ENCODE assay signal across 8 cellular contexts in the genomic region with DNA sequence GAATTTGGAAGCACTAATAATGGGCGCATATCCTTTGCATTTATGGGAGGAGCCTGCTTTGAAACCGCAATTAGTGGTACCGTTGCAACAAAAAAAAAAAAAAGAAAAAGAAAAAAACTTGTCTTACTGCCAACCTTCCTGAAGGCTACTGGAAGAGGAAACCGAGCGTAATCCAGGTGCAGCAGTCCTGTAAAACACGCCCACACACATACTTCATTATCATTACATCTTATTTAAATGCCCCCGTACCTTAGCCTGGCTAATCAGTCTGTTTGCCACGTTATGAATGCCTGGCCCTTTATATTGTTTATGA. TPM values are rescaled to one million over a fixed set of nuclear protein-coding genes. Genes with fewer than 3 reads are reported as not detected.
DNase-seq lines count a peak whose midpoint lies in the region; ATAC-seq, FAIRE-seq and TF ChIP-seq lines count a peak whose summit lies in the region.

No MANE protein-coding gene starts in this region.

- H3K4me3 ChIP-seq in WERI-Rb-1 (ENCODE audit: low read depth, low read length) (peak overlapping the region; percentile 87), hepatocyte (peak overlapping the region; percentile 89), small intestine (ENCODE audit: low read depth in 1 of 2, low read length in 2 of 2) (peak overlapping the region; percentile 87 to 89)

- FAIRE-seq in small intestine (lab: Jason Lieb, UNC) = no peak

- H3K9me3 Mint-ChIP-seq in activated CD8-positive, alpha-beta memory T cell treated with anti-CD3 and anti-CD28 coated beads, Interleukin-2, amount 10 ng/mL, durations not matched to agents 7 days and 5 days (ENCODE audit: low read depth) = no peaks in the 10 kb centered on the region

- H3K27ac Mint-ChIP-seq in activated CD8-positive, alpha-beta memory T cell treated with anti-CD3 and anti-CD28 coated beads, Interleukin-2, amount 10 ng/mL, durations not matched to agents 7 days and 5 days = peak overlapping the region; percentile 94

- H3K27ac ChIP-seq in WERI-Rb-1 = peak overlapping the region; percentile 86
- H3K27ac ChIP-seq in hepatocyte = peak overlapping the region; percentile 24
- H3K27ac ChIP-seq in small intestine (ENCODE audit: low read depth in 1 of 2, low read length in 1 of 2) = peak overlapping the region in 1 of 2 donors; percentile 83

- H3K4me3 Mint-ChIP-seq in activated CD8-positive, alpha-beta memory T cell treated with anti-CD3 and anti-CD28 coated beads, Interleukin-2, amount 10 ng/mL, durations not matched to agents 7 days and 5 days = peak overlapping the region; percentile 90

- peaks cover 45% of the 10 kb centered on the region for H3K4me1 Mint-ChIP-seq in activated CD8-positive, alpha-beta memory T cell treated with anti-CD3 and anti-CD28 coated beads, Interleukin-2, amount 10 ng/mL, durations not matched to agents 7 days and 5 days

- TF ChIP-seq CTCF in WERI-Rb-1 (IDR thresholded peaks at IDR 0.05; ENCODE audit: low read depth, low read length) (no peak), hepatocyte (IDR thresholded peaks at IDR 0.05; ENCODE audit: poor library complexity) (no peak)

- peaks cover 41% of the 10 kb centered on the region for H3K36me3 ChIP-seq in WERI-Rb-1
- peaks cover 4% of the 10 kb centered on the region for H3K36me3 ChIP-seq in hepatocyte (replicated peaks; ENCODE audit: insufficient read depth, low read depth)
- H3K36me3 ChIP-seq in small intestine (ENCODE audit: control insufficient read depth in 2 of 2, insufficient read depth in 2 of 2, low read length in 2 of 2) = no peaks in the 10 kb centered on the region

- peaks cover 18% of the 10 kb centered on the region for H3K4me1 ChIP-seq in hepatocyte (ENCODE audit: insufficient read depth)
- peaks cover 6 to 8% of the 10 kb centered on the region in 2 donors for H3K4me1 ChIP-seq in small intestine (ENCODE audit: control insufficient read depth in 2 of 2, insufficient read depth in 1 of 2, low read depth in 1 of 2, low read length in 1 of 2)

- H3K9me3 ChIP-seq in WERI-Rb-1 (ENCODE audit: severe bottlenecking) (no peaks in the 10 kb centered on the region), hepatocyte (ENCODE audit: low read depth) (no peaks in the 10 kb centered on the region), small intestine (ENCODE audit: control insufficient read depth, low read depth) (no peaks in the 10 kb centered on the region)

- H3K9me2 ChIP-seq in hepatocyte (replicated peaks; ENCODE audit: insufficient read depth) = no peaks in the 10 kb centered on the region

- H2AFZ ChIP-seq in hepatocyte = peak overlapping the region; percentile 78

- ATAC-seq in activated CD8-positive, alpha-beta memory T cell treated with anti-CD3 and anti-CD28 coated beads, Interleukin-2, amount 10 ng/mL, durations not matched to agents 7 days and 5 days = no peak
- no peak for ATAC-seq in GM21825 (IDR thresholded peaks at IDR 0.05; ENCODE audit: unreplicated experiment)

- CTCF ChIA-PET in activated CD8-positive, alpha-beta memory T cell treated with anti-CD3 and anti-CD28 coated beads, Interleukin-2, amount 10 ng/mL, durations not matched to agents 7 days and 5 days (lab: Charles Lee) = interaction anchor here (1.4 kb wide), 1 partner anchor 28 kb away, joined by 4 read pairs; no protein-coding TSS in a partner anchor

- DNase-seq in activated CD8-positive, alpha-beta memory T cell treated with anti-CD3 and anti-CD28 coated beads, Interleukin-2, amount 10 ng/mL, durations not matched to agents 7 days and 5 days = no peak
- no peak for DNase-seq in activated CD8-positive, alpha-beta memory T cell treated with anti-CD3 and anti-CD28 coated beads, Interleukin-2, amount 50 U/mL, for 4 hours
- DNase-seq in NAMALWA (ENCODE audit: low spot score) = peak; percentile 83
- no peak for DNase-seq in WERI-Rb-1
- peak; percentile 59 for DNase-seq in hepatocyte (ENCODE audit: low spot score)
- DNase-seq in small intestine = peak; percentile 86
- no peak for DNase-seq in iPS-NIHi7 (ENCODE audit: extremely low spot score)

- H3K27me3 ChIP-seq in WERI-Rb-1 (ENCODE audit: insufficient read depth, low read depth, severe bottlenecking) (no peaks in the 10 kb centered on the region), hepatocyte (no peaks in the 10 kb centered on the region), small intestine (ENCODE audit: control insufficient read depth in 2 of 2, insufficient read depth in 2 of 2, low read length in 2 of 2) (no peaks in the 10 kb centered on the region)

- H3K27me3 Mint-ChIP-seq in activated CD8-positive, alpha-beta memory T cell treated with anti-CD3 and anti-CD28 coated beads, Interleukin-2, amount 10 ng/mL, durations not matched to agents 7 days and 5 days = peaks cover 2% of the 10 kb centered on the region

- peaks cover 33% of the 10 kb centered on the region for H3K36me3 Mint-ChIP-seq in activated CD8-positive, alpha-beta memory T cell treated with anti-CD3 and anti-CD28 coated beads, Interleukin-2, amount 10 ng/mL, durations not matched to agents 7 days and 5 days

- WGBS in hepatocyte (ENCODE audit: low lambda C conversion rate, missing lambda C conversion rate) = 3% methylated on average over 8 of the region's 8 CpGs
- 0 to 8% (median 2%) methylated on average over 8 of the region's 8 CpGs for WGBS in small intestine, 3 donors

- no peaks in the 10 kb centered on the region for H4K20me1 ChIP-seq in hepatocyte (ENCODE audit: insufficient read depth, poor library complexity, severe bottlenecking)

- H3K79me2 ChIP-seq in hepatocyte = peaks cover 38% of the 10 kb centered on the region

- H3K4me2 ChIP-seq in hepatocyte = peak overlapping the region; percentile 81

RNA-seq across cellular contexts. Expression of a gene that starts 0.7 kb away (rescaled TPM):
- total RNA-seq in activated CD8-positive, alpha-beta memory T cell treated with anti-CD3 and anti-CD28 coated beads, Interleukin-2, amount 10 ng/mL, durations not matched to agents 7 days and 5 days = 10 to 100 TPM; 11.9 to 20.6 TPM
- total RNA-seq in hepatocyte = 20.6 and 26.6 TPM in 2 replicates
- polyA plus RNA-seq in hepatocyte (17.2 and 19.2 TPM in 2 replicates), small intestine (1 to 10 TPM; 1.6 to 3.6 (median 3.1) TPM)

Comparison
In these comparisons a context has a peak if more than half of its experiments do, and no peak if none do; other contexts are left out.
1. DNase-seq: peak in NAMALWA (single experiment), hepatocyte (single experiment) and small intestine (single experiment); none in activated CD8-positive, alpha-beta memory T cell treated with anti-CD3 and anti-CD28 coated beads, Interleukin-2, amount 10 ng/mL, durations not matched to agents 7 days and 5 days (single experiment), activated CD8-positive, alpha-beta memory T cell treated with anti-CD3 and anti-CD28 coated beads, Interleukin-2, amount 50 U/mL, for 4 hours (single experiment), WERI-Rb-1 (single experiment) and iPS-NIHi7 (single experiment).
2. Peak in every context shown above with its lines, with median percentiles within 50 percentile points of each other: H3K4me3 ChIP-seq.